Comparison of ENCODE assay signal across 9 cellular contexts in genomic region chr5:1315709-1316587, GRCh38. TPM values are rescaled to one million over a fixed set of nuclear protein-coding genes. Genes with fewer than 3 reads are reported as not detected.
DNase-seq lines count a peak whose midpoint lies in the region; ATAC-seq, FAIRE-seq and TF ChIP-seq lines count a peak whose summit lies in the region.
"Had no signal": no experiment of that assay in that cellular context is flagged by ENCODE, and none has a peak within 500 bp of the region (broad histone marks: within the 10 kb centered on the region; RNA-seq: fewer than 3 reads in every experiment).

No MANE protein-coding gene starts in this region.

- H3K27me3 ChIP-seq in Peyer's patch (no peaks in the 10 kb centered on the region), mesendoderm (ENCODE audit: insufficient read depth, low read length, poor library complexity) (no peaks in the 10 kb centered on the region), vagina (no peaks in the 10 kb centered on the region)

- FAIRE-seq in urothelium cell line (lab: Jason Lieb, UNC), result peak; percentile 66

- H3K36me3 ChIP-seq in Peyer's patch (peaks cover 0 to 39% (median 0%) of the 10 kb centered on the region in 3 donors), mesendoderm (ENCODE audit: control insufficient read depth, insufficient read depth, low read length) (peaks cover 6% of the 10 kb centered on the region), vagina (peaks cover 0 to 33% of the 10 kb centered on the region in 2 donors)

- H4K5ac ChIP-seq in mesendoderm (ENCODE audit: low read length), result no peak overlapping the region

- TF ChIP-seq POLR2A in Peyer's patch (IDR thresholded peaks at IDR 0.05) (peak; percentile 20 to 33), vagina (IDR thresholded peaks at IDR 0.05) (no peak)

- no peak overlapping the region for H2AK5ac ChIP-seq in mesendoderm (ENCODE audit: low read length)

- H2BK5ac ChIP-seq in mesendoderm (ENCODE audit: low read length), result no peak overlapping the region

- no peak overlapping the region for H2BK120ac ChIP-seq in mesendoderm (ENCODE audit: low read depth, low read length)

- WGBS in mesendoderm (ENCODE audit: extremely low coverage, insufficient coverage, low lambda C conversion rate), result no CpG with 5 or more reads among the region's 33 CpGs

- intact Hi-C loops in vagina (cut with DNase I), result no loop called here

- no peaks in the 10 kb centered on the region for H3K79me2 ChIP-seq in mesendoderm (ENCODE audit: control insufficient read depth, insufficient read depth, low read length)

- no peak overlapping the region for H3K4me2 ChIP-seq in mesendoderm (ENCODE audit: low read length)

- H3K4me1 ChIP-seq in Peyer's patch, result peaks cover 0 to 28% (median 18%) of the 10 kb centered on the region in 4 donors
- H3K4me1 ChIP-seq in mesendoderm (ENCODE audit: control insufficient read depth, low read depth, low read length), result no peaks in the 10 kb centered on the region
- H3K4me1 ChIP-seq in vagina, result peaks cover 17% of the 10 kb centered on the region

- TF ChIP-seq CTCF in Peyer's patch (IDR thresholded peaks at IDR 0.05) (no peak), vagina (IDR thresholded peaks at IDR 0.05) (no peak)

- no peak overlapping the region for H3K18ac ChIP-seq in mesendoderm (ENCODE audit: low read length)

- H3K9me3 ChIP-seq in Peyer's patch (peaks cover 0 to 3% (median 0%) of the 10 kb centered on the region in 4 donors), vagina (no peaks in the 10 kb centered on the region)

- H3K23ac ChIP-seq in mesendoderm (ENCODE audit: low read length), result no peak overlapping the region

- no peak overlapping the region for H3K56ac ChIP-seq in mesendoderm (ENCODE audit: low read length)

- H3K9ac ChIP-seq in mesendoderm (ENCODE audit: low read length), result no peak overlapping the region

- H3K4ac ChIP-seq in mesendoderm (ENCODE audit: low read depth, low read length), result no peak overlapping the region

- H3K27ac ChIP-seq in Peyer's patch (peak overlapping the region; percentile 40 to 73 (median 64)), mesendoderm (ENCODE audit: low read depth, low read length) (no peak overlapping the region), vagina (no peak overlapping the region)

- no peak overlapping the region for H4K8ac ChIP-seq in mesendoderm (ENCODE audit: low read depth, low read length)

- no peaks in the 10 kb centered on the region for H3K79me1 ChIP-seq in mesendoderm (ENCODE audit: low read length)

- DNase-seq in DMS79 treated with DMSO at 0.1 percent for 48 hours (lab: John Stamatoyannopoulos, UW) (peak; percentile 89), HPDE6-E6E7 (ENCODE audit: extremely low spot score) (peak; percentile 57), Peyer's patch (peak; percentile 75 to 88 (median 84)), astrocyte of the hippocampus (ENCODE audit: low read depth, low spot score) (peak; percentile 21), mesendoderm (peak; percentile 45), urothelium cell line (ENCODE audit: low spot score) (peak; percentile 79), vagina (ENCODE audit: extremely low spot score in 2 of 2) (no peak)

- H3K4me3 ChIP-seq in Peyer's patch (peak overlapping the region; percentile 6 to 35 (median 16)), mesendoderm (ENCODE audit: low read length) (no peak overlapping the region), vagina (no peak overlapping the region)

- no peak overlapping the region for H2BK15ac ChIP-seq in mesendoderm (replicated peaks; ENCODE audit: low read depth)

- peak; percentile 55 for ATAC-seq in GM21390 (IDR thresholded peaks at IDR 0.05; ENCODE audit: unreplicated experiment)

RNA-seq across cellular contexts. Expression of gene TERT, which starts 21.1 kb away (rescaled TPM):
- 1 to 10 TPM in 3 of 4 donors, under 1 TPM in 1; 0.70 to 6.6 (median 1.6) TPM for total RNA-seq in Peyer's patch
- polyA plus RNA-seq in mesendoderm (2013, experiment 1 of 2), result 4.4 TPM
- polyA plus RNA-seq in mesendoderm (2013, experiment 2 of 2), result 4.8 TPM
- not detected for total RNA-seq in vagina
- total RNA-seq: lung microvascular endothelial cell had no signal

RNA-seq across cellular contexts. Expression of gene CLPTM1L, which starts 29.0 kb away (rescaled TPM):
- 100 to 1,000 TPM; 115 to 209 (median 143) TPM for total RNA-seq in Peyer's patch
- 78.0 TPM for polyA plus RNA-seq in mesendoderm (2013, experiment 1 of 2)
- polyA plus RNA-seq in mesendoderm (2013, experiment 2 of 2), result 78.4 TPM
- total RNA-seq in vagina, result 40.0 TPM

Comparison
In these comparisons a context has a peak if more than half of its experiments do, and no peak if none do; other contexts are left out.
1. DNase-seq: peak in DMS79 treated with DMSO at 0.1 percent for 48 hours (single experiment), HPDE6-E6E7 (single experiment), Peyer's patch (3 of 3), astrocyte of the hippocampus (single experiment), mesendoderm (single experiment) and urothelium cell line (single experiment); none in vagina (0 of 2).
2. H3K27ac ChIP-seq: peak in Peyer's patch (4 of 4); none in mesendoderm (single experiment) and vagina (single experiment).
3. H3K4me3 ChIP-seq: peak in Peyer's patch (4 of 4); none in mesendoderm (single experiment) and vagina (0 of 2).
4. POLR2A ChIP-seq: peak in Peyer's patch (2 of 2); none in vagina (0 of 2).